In genomic region chr7:102155821-102156441, GRCh38 we compare ENCODE assay signal across 30 cellular contexts.
DNase-seq lines count a peak whose midpoint lies in the region; ATAC-seq, FAIRE-seq and TF ChIP-seq lines count a peak whose summit lies in the region.
"Had no signal": no experiment of that assay in that cellular context is flagged by ENCODE, and none has a peak within 500 bp of the region (broad histone marks: within the 10 kb centered on the region; RNA-seq: fewer than 3 reads in every experiment).

No MANE protein-coding gene starts in this region.

- H3K4me1 ChIP-seq in cardiac muscle cell (ENCODE audit: low read depth) (peaks cover 17% of the 10 kb centered on the region), H1 (replicated peaks in 1 of 4; ENCODE audit: control insufficient read depth in 3 of 4, insufficient read depth in 4 of 4, low read length in 3 of 4) (peaks cover 4 to 13% (median 8%) of the 10 kb centered on the region in 4 experiments), mesenchymal stem cell (ENCODE audit: control insufficient read depth, insufficient read depth, low read depth, low read length) (peaks cover 13% of the 10 kb centered on the region)
- H3K4me1 ChIP-seq: body of pancreas, lower lobe of right lung, parathyroid adenoma had no signal

- H4K91ac ChIP-seq in H1 (replicated peaks; ENCODE audit: insufficient read length, low read length) = no peak overlapping the region
- peak overlapping the region; percentile 22 for H4K91ac ChIP-seq in mesenchymal stem cell (ENCODE audit: low read length)

- no peak for TF ChIP-seq CTCF in cardiac muscle cell (IDR thresholded peaks at IDR 0.05; ENCODE audit: low read depth, low read length)
- TF ChIP-seq CTCF in H1 (IDR thresholded peaks at IDR 0.05; ENCODE audit: control extremely low read depth in 1 of 3, insufficient read depth in 1 of 3, low read depth in 1 of 3, low read length in 3 of 3) = no peak

- H2BK20ac ChIP-seq in H1 (ENCODE audit: low read length) = no peak overlapping the region

- H2BK12ac ChIP-seq in H1 (ENCODE audit: low read depth, low read length) (no peak overlapping the region), mesenchymal stem cell (ENCODE audit: low read length in 2 of 2) (peak overlapping the region in 1 of 2 experiments; percentile 46)

- H3K79me2 ChIP-seq in H1 (ENCODE audit: control insufficient read depth in 1 of 2, insufficient read depth in 2 of 2, low read length in 2 of 2) = no peaks in the 10 kb centered on the region

- H2AK5ac ChIP-seq in H1 (ENCODE audit: low read depth, low read length) (no peak overlapping the region), mesenchymal stem cell (ENCODE audit: low read length, severe bottlenecking) (no peak overlapping the region)

- no peak for TF ChIP-seq POLR2A in H1 (IDR thresholded peaks at IDR 0.05; ENCODE audit: control extremely low read depth in 1 of 2, low read depth in 2 of 2, low read length in 2 of 2)

- 94% methylated on average over 10 of the region's 10 CpGs; no CpG with 5 or more reads in 1 of the 2 experiments for WGBS in H1 (ENCODE audit: extremely low coverage in 1 of 2, insufficient coverage in 1 of 2, insufficient read length in 1 of 2, insufficient replicate concordance in 2 of 2, low coverage in 1 of 2, low lambda C conversion rate in 2 of 2, missing lambda C conversion rate in 1 of 2), 2 experiments
- WGBS in mesenchymal stem cell = 80% methylated on average over 10 of the region's 10 CpGs

- no peak overlapping the region for H3K23ac ChIP-seq in H1 (ENCODE audit: insufficient read length)
- no peak overlapping the region for H3K23ac ChIP-seq in mesenchymal stem cell (ENCODE audit: low read length in 2 of 2)

- no peak overlapping the region for H3K14ac ChIP-seq in H1 (ENCODE audit: insufficient read length)
- no peak overlapping the region for H3K14ac ChIP-seq in mesenchymal stem cell (ENCODE audit: low read length in 2 of 2)

- H4K20me1 ChIP-seq in H1 (replicated peaks in 1 of 2; ENCODE audit: control insufficient read depth in 1 of 2, insufficient read depth in 2 of 2, low read length in 2 of 2) = peaks cover 0 to 2% of the 10 kb centered on the region in 2 experiments

- H2BK120ac ChIP-seq in H1 (replicated peaks; ENCODE audit: low read depth, low read length) (no peak overlapping the region), mesenchymal stem cell (ENCODE audit: low read depth, low read length) (no peak overlapping the region)

- no peak overlapping the region for H2BK5ac ChIP-seq in H1 (ENCODE audit: low read depth, low read length)
- H2BK5ac ChIP-seq in mesenchymal stem cell (ENCODE audit: low read depth, low read length, poor library complexity, severe bottlenecking) = no peak overlapping the region

- no peaks in the 10 kb centered on the region for H3K27me3 ChIP-seq in cardiac muscle cell
- H3K27me3 ChIP-seq in H1 (replicated peaks in 1 of 4; ENCODE audit: control insufficient read depth in 3 of 4, extremely low read depth in 1 of 4, insufficient read depth in 3 of 4, low read length in 3 of 4) = no peaks in the 10 kb centered on the region
- no peaks in the 10 kb centered on the region for H3K27me3 ChIP-seq in mesenchymal stem cell (ENCODE audit: control insufficient read depth in 1 of 2, insufficient read depth in 1 of 2, low read length in 2 of 2)
- H3K27me3 ChIP-seq: body of pancreas had no signal

- H4K8ac ChIP-seq in H1 (ENCODE audit: extremely low read depth, insufficient read depth, low read length) = no peak overlapping the region; the same call in 1 of the 2 replicates
- H4K8ac ChIP-seq in mesenchymal stem cell (ENCODE audit: low read length) = no peak overlapping the region

- H3K79me1 ChIP-seq in H1 (ENCODE audit: low read depth, low read length) (no peaks in the 10 kb centered on the region), mesenchymal stem cell (replicated peaks; ENCODE audit: low read length, poor library complexity, severe bottlenecking) (peaks cover 1% of the 10 kb centered on the region)

- no peaks in the 10 kb centered on the region for H3K23me2 ChIP-seq in H1 (ENCODE audit: low read depth, low read length)

- TF ChIP-seq RAD21 in H1 (IDR thresholded peaks at IDR 0.05 in 1 of 2, conservative IDR thresholded peaks at IDR 0.05 in 1 of 2; ENCODE audit: low read depth in 2 of 2, low read length in 2 of 2) = no peak

- no peaks in the 10 kb centered on the region for H3K9me3 ChIP-seq in cardiac muscle cell (ENCODE audit: low read depth)
- H3K9me3 ChIP-seq in H1 (ENCODE audit: insufficient read depth in 2 of 2, low read depth in 1 of 2, low read length in 1 of 2) = no peaks in the 10 kb centered on the region
- no peaks in the 10 kb centered on the region for H3K9me3 ChIP-seq in mesenchymal stem cell (ENCODE audit: control insufficient read depth, low read length)
- H3K9me3 ChIP-seq: body of pancreas, lower lobe of right lung, mucosa of descending colon, SK-N-SH had no signal

- H3K27ac ChIP-seq in cardiac muscle cell = peak overlapping the region; percentile 22
- H3K27ac ChIP-seq in H1 (ENCODE audit: low read depth, low read length) = no peak overlapping the region
- H3K27ac ChIP-seq in mesenchymal stem cell (ENCODE audit: low read length, poor library complexity, severe bottlenecking) = no peak overlapping the region
- H3K27ac ChIP-seq: body of pancreas, GM23248, lower lobe of right lung, parathyroid adenoma, VCaP had no signal

- no peak overlapping the region for H2AFZ ChIP-seq in H1 (ENCODE audit: low read length)
- no peak overlapping the region for H2AFZ ChIP-seq in mesenchymal stem cell (ENCODE audit: low read depth, low read length)
- H2AFZ ChIP-seq: GM23248, parathyroid adenoma had no signal

- H3K4me3 ChIP-seq in cardiac muscle cell = no peak overlapping the region
- no peak overlapping the region for H3K4me3 ChIP-seq in H1 (ENCODE audit: extremely low read depth in 1 of 4, insufficient read depth in 2 of 4, low read depth in 3 of 4, low read length in 4 of 4)
- no peak overlapping the region for H3K4me3 ChIP-seq in mesenchymal stem cell (ENCODE audit: insufficient read depth in 1 of 2, low read depth in 1 of 2, low read length in 2 of 2)
- H3K4me3 ChIP-seq: body of pancreas, GM12878, GM23248, lower lobe of right lung, mucosa of descending colon had no signal

- POLR2A ChIA-PET in H1 (lab: Charles Lee; ENCODE audit: partially characterized antibody) = no interaction called here

- H3K4ac ChIP-seq in H1 (replicated peaks; ENCODE audit: insufficient read length, low read depth, low read length) (no peak overlapping the region), mesenchymal stem cell (ENCODE audit: low read depth in 1 of 2, low read length in 2 of 2) (no peak overlapping the region)

- H3K56ac ChIP-seq in H1 (replicated peaks; ENCODE audit: insufficient read length, low read depth, low read length) = no peak overlapping the region

- CTCF ChIA-PET in H1 (lab: Charles Lee; ENCODE audit: partially characterized antibody) = no interaction called here

- TF ChIP-seq EP300 in H1 (IDR thresholded peaks at IDR 0.05; ENCODE audit: borderline replicate concordance in 1 of 2, low read depth in 2 of 2, low read length in 2 of 2) = no peak

- intact Hi-C loops in left cardiac atrium (cut with DNase I) = no loop called here

- ATAC-seq in left cardiac atrium (no peak), HG03108 (IDR thresholded peaks at IDR 0.05; ENCODE audit: unreplicated experiment) (no peak)
- ATAC-seq: body of pancreas; GM12878; lower lobe of right lung; mucosa of descending colon; right cardiac atrium; stimulated activated effector memory CD8-positive, alpha-beta T cell treated with anti-CD3 and anti-CD28 coated beads, Interleukin-12 subunit alpha, Interleukin-12 subunit beta, amount 100 ng/mL, for 72 hours had no signal

- H3K36me3 ChIP-seq in cardiac muscle cell (peaks cover 4% of the 10 kb centered on the region), H1 (ENCODE audit: control insufficient read depth in 2 of 4, insufficient read depth in 4 of 4, low read length in 3 of 4) (no peaks in the 10 kb centered on the region; a peak in 2 of 8 replicates), mesenchymal stem cell (ENCODE audit: control insufficient read depth in 1 of 2, insufficient read depth in 2 of 2, low read depth in 1 of 2, low read length in 2 of 2) (peaks cover 19 to 26% of the 10 kb centered on the region in 2 experiments)

- H4K5ac ChIP-seq in H1 (ENCODE audit: insufficient read length, low read depth, low read length) = no peak overlapping the region

- no peak overlapping the region for H3K18ac ChIP-seq in H1 (ENCODE audit: extremely low read depth, low read length)
- H3K18ac ChIP-seq in mesenchymal stem cell (ENCODE audit: low read depth in 1 of 2, low read length in 2 of 2) = no peak overlapping the region

- H3K9ac ChIP-seq in H1 (replicated peaks in 1 of 4; ENCODE audit: extremely low read depth in 1 of 4, low read depth in 3 of 4, low read length in 3 of 4) (no peak overlapping the region), mesenchymal stem cell (ENCODE audit: low read length) (no peak overlapping the region)
- H3K9ac ChIP-seq: GM23248, parathyroid adenoma, SK-N-SH had no signal

- FAIRE-seq in H1 (lab: Jason Lieb, UNC) = no peak
- FAIRE-seq: GM12878, keratinocyte had no signal

- DNase-seq in cardiac muscle cell (ENCODE audit: low read depth in 1 of 2, low spot score in 1 of 2) (no peak), left cardiac atrium (no peak), H1 (ENCODE audit: low read depth in 1 of 2, low spot score in 2 of 2) (no peak), mesenchymal stem cell (peak; percentile 63), NCI-H187 (lab: John Stamatoyannopoulos, UW) (no peak), NCI-H774 (lab: John Stamatoyannopoulos, UW) (no peak)
- no peak for DNase-seq in activated CD4-positive, alpha-beta T cell treated with anti-CD3 and anti-CD28 coated beads for 1 hour
- DNase-seq: 8988T; activated CD4-positive, alpha-beta T cell treated with anti-CD3 and anti-CD28 coated beads for 48 hours; activated CD8-positive, alpha-beta memory T cell treated with anti-CD3 and anti-CD28 coated beads for 24 hours; activated gamma-delta T cell treated with Interleukin-2 at 50 U/mL for 16 hours; body of pancreas; CD4-positive, CD25-positive, alpha-beta regulatory T cell; cerebellar nuclear complex; GM23248; lower lobe of right lung; mucosa of descending colon; NCI-H1092; NCI-H2029 treated with DMSO at 0.1 percent for 48 hours; NCI-H2227 treated with DMSO at 0.1 percent for 48 hours; NCI-H748 treated with DMSO at 0.1 percent for 48 hours; right cardiac atrium; SK-N-SH; stimulated activated CD4-positive, alpha-beta T cell treated with anti-CD3 and anti-CD28 coated beads, Interleukin-4, amount 100 ng/mL, for 24 hours had no signal

- H2BK15ac ChIP-seq in H1 (ENCODE audit: low read length) (0 out of 2 replicates have a peak overlapping the region, but pooled peaks have one; percentile 46), mesenchymal stem cell (ENCODE audit: low read depth, poor library complexity, severe bottlenecking) (no peak overlapping the region)

- H3K4me2 ChIP-seq in H1 (ENCODE audit: insufficient read depth in 1 of 2, low read depth in 2 of 2, low read length in 2 of 2) (no peak overlapping the region), mesenchymal stem cell (ENCODE audit: low read length, poor library complexity, severe bottlenecking) (no peak overlapping the region)
- H3K4me2 ChIP-seq: SK-N-SH had no signal

TF ChIP-seq in H1, 55 proteins besides CTCF, POLR2A, EP300 and RAD21 (continues in another document):
- TF ChIP-seq RBBP5 (IDR thresholded peaks at IDR 0.05; ENCODE audit: borderline replicate concordance, low read depth, low read length) (no peak), CBX5 (IDR thresholded peaks at IDR 0.05; ENCODE audit: low read depth, low read length) (no peak), SAP30 (IDR thresholded peaks at IDR 0.05; ENCODE audit: insufficient read depth, insufficient replicate concordance, low read length) (no peak)
